12 cellular contexts compared by ENCODE assay signal in genomic region chr16:27429981-27430441, GRCh38. TPM values are rescaled to one million over a fixed set of nuclear protein-coding genes. Genes with fewer than 3 reads are reported as not detected.
DNase-seq lines count a peak whose midpoint lies in the region; ATAC-seq, FAIRE-seq and TF ChIP-seq lines count a peak whose summit lies in the region.
"Had no signal": no experiment of that assay in that cellular context is flagged by ENCODE, and none has a peak within 500 bp of the region (broad histone marks: within the 10 kb centered on the region; RNA-seq: fewer than 3 reads in every experiment).

No MANE protein-coding gene starts in this region.

- DNase-seq in GM12865 (ENCODE audit: low read depth) (peak; percentile 46), H1 (ENCODE audit: low read depth in 1 of 2, low spot score in 2 of 2) (peak in 1 of 2 experiments; percentile 30), Karpas-422 (no peak), DMS153 (lab: John Stamatoyannopoulos, UW) (no peak)
- DNase-seq in stimulated activated CD8-positive, alpha-beta memory T cell treated with anti-CD3 and anti-CD28 coated beads, Interleukin-4, amount 100 ng/mL, for 48 hours: peak; percentile 21
- DNase-seq: cortex of kidney, NCI-H2107, retina had no signal

- no peaks in the 10 kb centered on the region for H3K23me2 ChIP-seq in H1 (ENCODE audit: low read depth, low read length)

- FAIRE-seq in H1 (lab: Jason Lieb, UNC): no peak

- peak overlapping the region; percentile 88 for H3K4me3 ChIP-seq in GM12865 (ENCODE audit: low read depth, low read length)
- no peak overlapping the region for H3K4me3 ChIP-seq in SU-DHL-6 (ENCODE audit: insufficient read depth, low read length, poor library complexity, severe bottlenecking)
- no peak overlapping the region for H3K4me3 ChIP-seq in H1 (ENCODE audit: extremely low read depth in 1 of 4, insufficient read depth in 2 of 4, low read depth in 3 of 4, low read length in 4 of 4)
- H3K4me3 ChIP-seq in Karpas-422 (ENCODE audit: low read length): no peak overlapping the region

- CTCF ChIA-PET in H1 (lab: Charles Lee; ENCODE audit: partially characterized antibody): interaction anchor here (1.0 kb wide), 1 partner anchor 206 kb away, joined by 3 read pairs; no protein-coding TSS in a partner anchor

- H3K9me3 ChIP-seq in SU-DHL-6 (ENCODE audit: insufficient read depth, low read length): no peaks in the 10 kb centered on the region
- 0 out of 4 replicates have a peak, but pooled peaks cover 0 to 2% of the 10 kb centered on the region in 2 experiments for H3K9me3 ChIP-seq in H1 (ENCODE audit: insufficient read depth in 2 of 2, low read depth in 1 of 2, low read length in 1 of 2)
- H3K9me3 ChIP-seq in Karpas-422 (ENCODE audit: low read length): no peaks in the 10 kb centered on the region

- POLR2A ChIA-PET in H1 (lab: Charles Lee; ENCODE audit: partially characterized antibody): no interaction called here

- H3K14ac ChIP-seq in H1 (ENCODE audit: insufficient read length): no peak overlapping the region

- peak overlapping the region; percentile 51 for H4K8ac ChIP-seq in H1 (ENCODE audit: extremely low read depth, insufficient read depth, low read length)

- TF ChIP-seq POLR2A in H1 (IDR thresholded peaks at IDR 0.05; ENCODE audit: control extremely low read depth in 1 of 2, low read depth in 2 of 2, low read length in 2 of 2): no peak

- H3K4me2 ChIP-seq in SU-DHL-6 (ENCODE audit: low read depth, low read length, poor library complexity, severe bottlenecking): no peak overlapping the region
- no peak overlapping the region for H3K4me2 ChIP-seq in H1 (ENCODE audit: insufficient read depth in 1 of 2, low read depth in 2 of 2, low read length in 2 of 2)
- H3K4me2 ChIP-seq in Karpas-422 (ENCODE audit: low read depth, low read length, poor library complexity, severe bottlenecking): no peak overlapping the region

- H3K9ac ChIP-seq in SU-DHL-6 (ENCODE audit: low read length): no peak overlapping the region
- no peak overlapping the region for H3K9ac ChIP-seq in H1 (replicated peaks in 1 of 4; ENCODE audit: extremely low read depth in 1 of 4, low read depth in 3 of 4, low read length in 3 of 4)
- no peak overlapping the region for H3K9ac ChIP-seq in Karpas-422 (ENCODE audit: low read length)

- H3K36me3 ChIP-seq in SU-DHL-6 (ENCODE audit: low read length): no peaks in the 10 kb centered on the region
- H3K36me3 ChIP-seq in H1 (ENCODE audit: control insufficient read depth in 2 of 4, insufficient read depth in 4 of 4, low read length in 3 of 4): no peaks in the 10 kb centered on the region
- no peaks in the 10 kb centered on the region for H3K36me3 ChIP-seq in Karpas-422 (ENCODE audit: insufficient read depth, low read length)

- ATAC-seq in HG03571 (IDR thresholded peaks at IDR 0.05; ENCODE audit: unreplicated experiment): no peak
- ATAC-seq: SK-N-SH treated with all-trans-retinoic acid at 6 μM for 48 hours had no signal

- no peak overlapping the region for H2BK15ac ChIP-seq in H1 (ENCODE audit: low read length)

- no peaks in the 10 kb centered on the region for H3K79me1 ChIP-seq in H1 (ENCODE audit: low read depth, low read length)

- no peak for TF ChIP-seq RAD21 in H1 (IDR thresholded peaks at IDR 0.05 in 1 of 2, conservative IDR thresholded peaks at IDR 0.05 in 1 of 2; ENCODE audit: low read depth in 2 of 2, low read length in 2 of 2)

- H3K23ac ChIP-seq in H1 (ENCODE audit: insufficient read length): no peak overlapping the region

- no peak overlapping the region for H3K56ac ChIP-seq in H1 (replicated peaks; ENCODE audit: insufficient read length, low read depth, low read length)

- H4K91ac ChIP-seq in H1 (replicated peaks; ENCODE audit: insufficient read length, low read length): no peak overlapping the region

- H4K5ac ChIP-seq in H1 (ENCODE audit: insufficient read length, low read depth, low read length): no peak overlapping the region

- H3K79me2 ChIP-seq in SU-DHL-6 (ENCODE audit: insufficient read depth, low read length) (no peaks in the 10 kb centered on the region), H1 (ENCODE audit: control insufficient read depth in 1 of 2, insufficient read depth in 2 of 2, low read length in 2 of 2) (no peaks in the 10 kb centered on the region), Karpas-422 (ENCODE audit: low read length) (no peaks in the 10 kb centered on the region)

- H2AK5ac ChIP-seq in H1 (ENCODE audit: low read depth, low read length): no peak overlapping the region

- H3K4me1 ChIP-seq in H1 (replicated peaks in 1 of 4; ENCODE audit: control insufficient read depth in 3 of 4, insufficient read depth in 4 of 4, low read length in 3 of 4): no peaks in the 10 kb centered on the region
- peaks cover 8% of the 10 kb centered on the region for H3K4me1 ChIP-seq in Karpas-422 (ENCODE audit: low read length)

- H3K27me3 ChIP-seq in SU-DHL-6 (ENCODE audit: low read length): no peaks in the 10 kb centered on the region
- H3K27me3 ChIP-seq in H1 (replicated peaks in 1 of 4; ENCODE audit: control insufficient read depth in 3 of 4, extremely low read depth in 1 of 4, insufficient read depth in 3 of 4, low read length in 3 of 4): no peaks in the 10 kb centered on the region
- no peaks in the 10 kb centered on the region for H3K27me3 ChIP-seq in Karpas-422 (ENCODE audit: low read length)

- no peak overlapping the region for H2BK120ac ChIP-seq in H1 (replicated peaks; ENCODE audit: low read depth, low read length)

- peaks cover 10% of the 10 kb centered on the region for H3F3A ChIP-seq in SU-DHL-6 (ENCODE audit: insufficient read depth)

- H3K4ac ChIP-seq in H1 (replicated peaks; ENCODE audit: insufficient read length, low read depth, low read length): no peak overlapping the region

- H2BK12ac ChIP-seq in H1 (ENCODE audit: low read depth, low read length): no peak overlapping the region

- 93% methylated on average over 14 of the region's 16 CpGs; no CpG with 5 or more reads in 1 of the 2 experiments for WGBS in H1 (ENCODE audit: extremely low coverage in 1 of 2, insufficient coverage in 1 of 2, insufficient read length in 1 of 2, insufficient replicate concordance in 2 of 2, low coverage in 1 of 2, low lambda C conversion rate in 2 of 2, missing lambda C conversion rate in 1 of 2), 2 experiments

- no peak overlapping the region for H2BK5ac ChIP-seq in H1 (ENCODE audit: low read depth, low read length)

- H3K9me2 ChIP-seq in SU-DHL-6 (replicated peaks; ENCODE audit: insufficient read depth, low read length) (no peaks in the 10 kb centered on the region), Karpas-422 (replicated peaks; ENCODE audit: insufficient read depth, low read length) (no peaks in the 10 kb centered on the region)

- peak overlapping the region; percentile 36; the same call in 1 of the 2 replicates for H3K27ac ChIP-seq in SU-DHL-6 (ENCODE audit: low read depth, low read length)
- no peak overlapping the region for H3K27ac ChIP-seq in H1 (ENCODE audit: low read depth, low read length)
- H3K27ac ChIP-seq in Karpas-422 (ENCODE audit: low read length): no peak overlapping the region
- H3K27ac ChIP-seq: VCaP had no signal

- H2AFZ ChIP-seq in SU-DHL-6 (ENCODE audit: low read depth, low read length, severe bottlenecking): no peak overlapping the region
- no peak overlapping the region for H2AFZ ChIP-seq in H1 (ENCODE audit: low read length)
- no peak overlapping the region for H2AFZ ChIP-seq in Karpas-422 (ENCODE audit: low read length)

- H3K18ac ChIP-seq in H1 (ENCODE audit: extremely low read depth, low read length): no peak overlapping the region

- no peak for TF ChIP-seq EP300 in H1 (IDR thresholded peaks at IDR 0.05; ENCODE audit: borderline replicate concordance in 1 of 2, low read depth in 2 of 2, low read length in 2 of 2)

- no peaks in the 10 kb centered on the region for H4K20me1 ChIP-seq in SU-DHL-6 (ENCODE audit: low read depth, low read length)
- no peaks in the 10 kb centered on the region for H4K20me1 ChIP-seq in H1 (replicated peaks in 1 of 2; ENCODE audit: control insufficient read depth in 1 of 2, insufficient read depth in 2 of 2, low read length in 2 of 2)
- no peaks in the 10 kb centered on the region for H4K20me1 ChIP-seq in Karpas-422 (ENCODE audit: insufficient read depth, low read depth, low read length)

- H2BK20ac ChIP-seq in H1 (ENCODE audit: low read length): no peak overlapping the region

- no peak for TF ChIP-seq CTCF in GM12865 (IDR thresholded peaks at IDR 0.05; ENCODE audit: insufficient read depth, low read depth, low read length, missing control alignments)
- no peak for TF ChIP-seq CTCF in SU-DHL-6 (IDR thresholded peaks at IDR 0.05; ENCODE audit: insufficient read depth, low read length, poor library complexity, severe bottlenecking)
- TF ChIP-seq CTCF in H1 (IDR thresholded peaks at IDR 0.05; ENCODE audit: control extremely low read depth in 1 of 3, insufficient read depth in 1 of 3, low read depth in 1 of 3, low read length in 3 of 3): no peak

TF ChIP-seq in H1, 55 proteins besides CTCF, POLR2A, EP300 and RAD21 (continues in another document):
- TF ChIP-seq RBBP5 (IDR thresholded peaks at IDR 0.05; ENCODE audit: borderline replicate concordance, low read depth, low read length) (no peak), JUND (IDR thresholded peaks at IDR 0.05; ENCODE audit: low read length) (no peak), SUZ12 (IDR thresholded peaks at IDR 0.05; ENCODE audit: low read length) (no peak), SP2 (IDR thresholded peaks at IDR 0.05; ENCODE audit: low read length) (no peak), GTF2F1 (IDR thresholded peaks at IDR 0.05; ENCODE audit: borderline replicate concordance, low read depth, low read length) (no peak), ZNF274 (IDR thresholded peaks at IDR 0.05; ENCODE audit: borderline replicate concordance, extremely low read depth, low read length) (no peak), KDM5A (IDR thresholded peaks at IDR 0.05; ENCODE audit: low read length) (no peak), TBP (IDR thresholded peaks at IDR 0.05; ENCODE audit: low read depth, low read length) (no peak), MAFK (IDR thresholded peaks at IDR 0.05; ENCODE audit: low read depth, low read length) (no peak)

RNA-seq across cellular contexts. Expression of gene IL21R, which starts 28.0 kb away (rescaled TPM):
- 0.34 TPM in 2 replicates for total RNA-seq in H1 (2021; fragmentation: NEBNext Ultra II Directional; extraction: Animal tissue kit (Norgen Biotek cat#: 25700))
- polyA plus RNA-seq in H1 (2011; rRNA removed): 0.70 and 0.75 TPM in 2 replicates
- polyA plus RNA-seq in H1 (2011; cell fraction: cytosol; rRNA removed): 0.79 TPM
- 0.43 TPM for polyA plus RNA-seq in H1 (2011; cell fraction: nucleus; rRNA removed)
- 0.29 to 0.58 TPM (median 0.34 TPM) in 4 replicates for polyA plus RNA-seq in H1 (2012, experiment 1 of 2)
- 0.33 TPM for polyA plus RNA-seq in H1 (2012, experiment 2 of 2)
- polyA plus RNA-seq in H1 (2013, experiment 1 of 2): 0.97 TPM
- polyA plus RNA-seq in H1 (2013, experiment 2 of 2): 0.96 TPM
- polyA minus RNA-seq in H1 (2011; rRNA and poly(A)+ RNA removed): 1.1 and 1.9 TPM in 2 replicates
- not detected for polyA minus RNA-seq in H1 (2011; cell fraction: cytosol; rRNA and poly(A)+ RNA removed)
- polyA minus RNA-seq in H1 (2011; cell fraction: nucleus; rRNA and poly(A)+ RNA removed): not detected
- 1.9 and 2.2 TPM in 2 replicates for total RNA-seq in Karpas-422 (2014; rRNA removed; shearing (Covaris generic); ENCODE audit: low replicate concordance)

Comparison
In these comparisons a context has a peak if more than half of its experiments do, and no peak if none do; other contexts are left out.
1. DNase-seq: peak in GM12865 (single experiment) and stimulated activated CD8-positive, alpha-beta memory T cell treated with anti-CD3 and anti-CD28 coated beads, Interleukin-4, amount 100 ng/mL, for 48 hours (single experiment); none in Karpas-422 (single experiment) and DMS153 (single experiment).